10 cellular contexts compared by ENCODE assay signal in the genomic region with DNA sequence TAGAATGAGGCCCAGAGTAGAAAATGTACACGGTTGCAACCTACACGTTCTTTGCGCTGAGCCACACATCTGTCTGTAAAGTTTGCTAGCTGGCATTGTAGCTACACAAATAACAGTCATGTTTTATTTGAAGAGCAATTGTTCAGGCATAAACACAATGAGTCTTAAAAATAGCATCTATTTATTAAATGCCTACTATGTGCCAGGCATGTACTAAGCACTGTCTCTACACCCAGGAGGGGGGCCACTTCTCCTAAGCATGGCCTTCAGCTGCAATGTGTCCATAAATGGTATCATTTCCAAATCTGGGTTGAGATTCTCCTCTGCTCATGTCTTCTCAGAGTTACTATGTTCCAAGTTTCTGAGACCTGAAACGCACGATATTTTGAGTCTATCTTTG.
"Had no signal": no experiment of that assay in that cellular context is flagged by ENCODE, and none has a peak within 500 bp of the region (broad histone marks: within the 10 kb centered on the region; RNA-seq: fewer than 3 reads in every experiment).

No MANE protein-coding gene starts in this region.

- H3K4me2 ChIP-seq: smooth muscle cell had no signal

- H3K9me3 ChIP-seq: lower lobe of right lung, suprapubic skin had no signal

- H3K36me3 ChIP-seq: lower lobe of right lung, suprapubic skin had no signal

- H3K27me3 ChIP-seq: suprapubic skin had no signal

- H3K4me3 ChIP-seq: lower lobe of right lung, smooth muscle cell, suprapubic skin had no signal

- H3K4me1 Mint-ChIP-seq: activated T-helper 17 cell treated with anti-CD3 and anti-CD28 coated beads, Interleukin-2, amount 50 U/mL, for 72 hours had no signal

- H3K4me3 Mint-ChIP-seq: activated T-helper 17 cell treated with anti-CD3 and anti-CD28 coated beads, Interleukin-2, amount 50 U/mL, for 72 hours had no signal

- ATAC-seq: activated T-helper 17 cell treated with anti-CD3 and anti-CD28 coated beads, Interleukin-2, amount 50 U/mL, for 72 hours; stimulated activated naive CD8-positive, alpha-beta T cell treated with anti-CD3 and anti-CD28 coated beads, Interleukin-15, Interleukin-2, amounts not matched to agents 100 U/mL and 50 U/mL, for 24 hours had no signal

- H3K27ac Mint-ChIP-seq: activated T-helper 17 cell treated with anti-CD3 and anti-CD28 coated beads, Interleukin-2, amount 50 U/mL, for 72 hours had no signal

- DNase-seq: activated CD4-positive, CD25-positive, alpha-beta regulatory T cell treated with anti-CD3 and anti-CD28 coated beads, Interleukin-2, amount 50 U/mL, for 72 hours; activated naive CD4-positive, alpha-beta T cell treated with Interleukin-2 at 50 U/mL for 16 hours; lower lobe of right lung; midbrain; retina; stimulated activated naive CD8-positive, alpha-beta T cell treated with anti-CD3 and anti-CD28 coated beads, Interleukin-15, Interleukin-2, amounts not matched to agents 100 U/mL and 50 U/mL, for 24 hours; SW 1271 had no signal

- H3K27ac ChIP-seq: suprapubic skin had no signal

- H3K9me3 Mint-ChIP-seq: activated T-helper 17 cell treated with anti-CD3 and anti-CD28 coated beads, Interleukin-2, amount 50 U/mL, for 72 hours had no signal
